ENCODE assay signal across 18 cellular contexts in genomic region chr19:1433119-1434039, GRCh38.
"Had no signal": no experiment of that assay in that cellular context is flagged by ENCODE, and none has a peak within 500 bp of the region (broad histone marks: within the 10 kb centered on the region; RNA-seq: fewer than 3 reads in every experiment).

No MANE protein-coding gene starts in this region.

- H3K27ac ChIP-seq: adrenal gland, cardiac muscle cell, gastroesophageal sphincter, heart left ventricle, thyroid gland had no signal

- ATAC-seq: activated naive CD4-positive, alpha-beta T cell treated with anti-CD3 and anti-CD28 coated beads, Interleukin-2, amount 50 U/mL, for 72 hours; esophagus mucosa; gastroesophageal sphincter; heart left ventricle; left ventricle myocardium superior had no signal

- H3K9me3 ChIP-seq: adrenal gland, gastroesophageal sphincter, heart left ventricle, thyroid gland had no signal

- H3K4me3 ChIP-seq: adrenal gland, cardiac muscle cell, gastroesophageal sphincter, heart left ventricle, thyroid gland had no signal

- DNase-seq: activated CD4-positive, alpha-beta T cell treated with anti-CD3 and anti-CD28 coated beads, Interleukin-2, amount 50 U/mL, for 4 hours; activated gamma-delta T cell treated with Interleukin-2 at 50 U/mL for 16 hours; adrenal gland; effector CD8-positive, alpha-beta T cell; heart left ventricle; kidney glomerular epithelial cell; left ventricle myocardium superior; retina; stimulated activated CD4-positive, alpha-beta T cell treated with anti-CD3 and anti-CD28 coated beads, Interleukin-12 subunit alpha, Interleukin-12 subunit beta, amount 100 ng/mL, for 4 hours; stimulated activated CD4-positive, alpha-beta T cell treated with anti-CD3 and anti-CD28 coated beads, Interleukin-1b, Interleukin-23, amount 100 ng/mL, for 48 hours; stimulated activated CD8-positive, alpha-beta memory T cell treated with anti-CD3 and anti-CD28 coated beads, Interleukin-4, amount 100 ng/mL, for 48 hours; stimulated activated naive CD4-positive, alpha-beta T cell; thyroid gland had no signal

- H3K27me3 ChIP-seq: adrenal gland, cardiac muscle cell, gastroesophageal sphincter, heart left ventricle, thyroid gland had no signal

- FAIRE-seq: TTC549 had no signal
